In the genomic region with DNA sequence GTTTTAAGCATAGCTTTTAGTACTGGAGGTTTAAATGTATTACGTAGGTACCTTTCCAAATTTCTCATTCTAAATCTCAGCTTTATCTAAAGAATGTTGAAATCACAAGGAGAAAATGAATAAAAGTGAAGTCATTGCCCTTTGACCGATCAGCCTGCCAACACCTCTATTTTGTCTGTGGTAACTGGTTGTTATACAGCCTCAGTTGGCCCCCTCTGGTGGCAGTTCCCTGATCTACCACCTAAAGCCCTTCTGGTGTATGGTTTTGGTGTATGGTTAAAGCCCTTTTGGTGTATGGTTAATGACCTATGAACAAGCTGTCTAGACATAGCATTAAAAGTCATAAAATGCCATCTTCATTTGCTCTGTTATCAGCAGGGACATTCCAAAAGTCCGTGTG, we compare ENCODE assay signal across 8 cellular contexts.
DNase-seq lines count a peak whose midpoint lies in the region; ATAC-seq and TF ChIP-seq lines count a peak whose summit lies in the region.

No MANE protein-coding gene starts in this region.

- H3K27me3 ChIP-seq in foreskin keratinocyte: no peaks in the 10 kb centered on the region

- H3K4me1 Mint-ChIP-seq in natural killer cell treated with Interleukin-12 subunit alpha and Interleukin-12 subunit beta and Interleukin-15 and Interleukin-18, amount 100 ng/mL, for 72 hours (ENCODE audit: low read depth in 2 of 2): no peaks in the 10 kb centered on the region

- H3K27ac ChIP-seq in foreskin keratinocyte: no peak overlapping the region

- ATAC-seq in HG03521 (IDR thresholded peaks at IDR 0.05; ENCODE audit: unreplicated experiment) (peak; percentile 75), foreskin keratinocyte (peak; percentile 83), GM21381 (IDR thresholded peaks at IDR 0.05; ENCODE audit: unreplicated experiment) (no peak)
- no peak for ATAC-seq in natural killer cell treated with Interleukin-12 subunit alpha and Interleukin-12 subunit beta and Interleukin-15 and Interleukin-18, amount 100 ng/mL, for 72 hours

- no peaks in the 10 kb centered on the region for H3K4me1 ChIP-seq in foreskin keratinocyte

- DNase-seq in EL (peak; percentile 37), GM19240 (ENCODE audit: insufficient read length, low spot score) (peak; percentile 6), OCI-M1 (lab: John Stamatoyannopoulos, UW) (peak; percentile 57), foreskin keratinocyte (peak in 1 of 2 donors; percentile 36), retinal pigment epithelial cell (ENCODE audit: low read depth) (peak; percentile 20)
- DNase-seq in natural killer cell treated with Interleukin-12 subunit alpha and Interleukin-12 subunit beta and Interleukin-15 and Interleukin-18, amount 100 ng/mL, for 72 hours (ENCODE audit: low spot score): no peak

- no peak overlapping the region for H3K27ac Mint-ChIP-seq in natural killer cell treated with Interleukin-12 subunit alpha and Interleukin-12 subunit beta and Interleukin-15 and Interleukin-18, amount 100 ng/mL, for 72 hours

- TF ChIP-seq CTCF in foreskin keratinocyte (conservative IDR thresholded peaks at IDR 0.05) (peak; percentile 68), retinal pigment epithelial cell (conservative IDR thresholded peaks at IDR 0.05; ENCODE audit: low read depth, low read length) (peak; percentile 80)

- H3K27me3 Mint-ChIP-seq in natural killer cell treated with Interleukin-12 subunit alpha and Interleukin-12 subunit beta and Interleukin-15 and Interleukin-18, amount 100 ng/mL, for 72 hours: no peaks in the 10 kb centered on the region

- H3K4me3 ChIP-seq in retinal pigment epithelial cell (ENCODE audit: low read length): no peak overlapping the region

- no peak overlapping the region for H3K4me3 Mint-ChIP-seq in natural killer cell treated with Interleukin-12 subunit alpha and Interleukin-12 subunit beta and Interleukin-15 and Interleukin-18, amount 100 ng/mL, for 72 hours

- H3K36me3 Mint-ChIP-seq in natural killer cell treated with Interleukin-12 subunit alpha and Interleukin-12 subunit beta and Interleukin-15 and Interleukin-18, amount 100 ng/mL, for 72 hours: no peaks in the 10 kb centered on the region

- H3K9me3 Mint-ChIP-seq in natural killer cell treated with Interleukin-12 subunit alpha and Interleukin-12 subunit beta and Interleukin-15 and Interleukin-18, amount 100 ng/mL, for 72 hours: peaks cover 6% of the 10 kb centered on the region

Comparison
In these comparisons a context has a peak if more than half of its experiments do, and no peak if none do; other contexts are left out.
1. ATAC-seq: peak in HG03521 (single experiment) and foreskin keratinocyte (single experiment); none in GM21381 (single experiment) and natural killer cell treated with Interleukin-12 subunit alpha and Interleukin-12 subunit beta and Interleukin-15 and Interleukin-18, amount 100 ng/mL, for 72 hours (0 of 2).